1 cellular context compared by ENCODE assay signal in genomic region chr12:51330186-51330585, GRCh38.
TF ChIP-seq lines count a peak whose summit lies in the region.

No MANE protein-coding gene starts in this region.

TF ChIP-seq in GM12878, 131 proteins besides CTCF, POLR2A, EP300 and RAD21:
- no peak for TF ChIP-seq NFIC (IDR thresholded peaks at IDR 0.05; ENCODE audit: low read depth, low read length)
- no peak for TF ChIP-seq IKZF1 (conservative IDR thresholded peaks at IDR 0.05)
- no peak for TF ChIP-seq TAF1 (IDR thresholded peaks at IDR 0.05; ENCODE audit: borderline replicate concordance, low read depth, low read length)
- TF ChIP-seq SIX5 (IDR thresholded peaks at IDR 0.05; ENCODE audit: low read depth, low read length, severe bottlenecking): no peak
- no peak for TF ChIP-seq IRF5 (IDR thresholded peaks at IDR 0.05; ENCODE audit: borderline replicate concordance)
- no peak for TF ChIP-seq ETV6 (conservative IDR thresholded peaks at IDR 0.05 in 1 of 2, IDR thresholded peaks at IDR 0.05 in 1 of 2; ENCODE audit: borderline replicate concordance in 1 of 2, low read depth in 1 of 2)
- no peak for TF ChIP-seq MXI1 (IDR thresholded peaks at IDR 0.05; ENCODE audit: low read depth, low read length)
- TF ChIP-seq EZH2 (IDR thresholded peaks at IDR 0.05; ENCODE audit: borderline replicate concordance, control insufficient read depth, low read depth, low read length): no peak
- TF ChIP-seq CUX1 (IDR thresholded peaks at IDR 0.05; ENCODE audit: insufficient replicate concordance, low read depth, low read length): no peak
- TF ChIP-seq BHLHE40 (IDR thresholded peaks at IDR 0.05; ENCODE audit: borderline replicate concordance in 1 of 2, low read depth in 2 of 2, low read length in 1 of 2): no peak
- TF ChIP-seq RELA (IDR thresholded peaks at IDR 0.05; ENCODE audit: borderline replicate concordance, partially characterized antibody): no peak
- TF ChIP-seq PRDM15 (CRISPR knock-in tag; IDR thresholded peaks at IDR 0.05): no peak
- TF ChIP-seq STAT1 (conservative IDR thresholded peaks at IDR 0.05): no peak
- no peak for TF ChIP-seq CREB1 (IDR thresholded peaks at IDR 0.05; ENCODE audit: low read depth)
- TF ChIP-seq WRNIP1 (IDR thresholded peaks at IDR 0.05; ENCODE audit: borderline replicate concordance, low read depth, low read length): no peak
- no peak for TF ChIP-seq CBFB (IDR thresholded peaks at IDR 0.05; ENCODE audit: low read depth)
- no peak for TF ChIP-seq EGR1 (IDR thresholded peaks at IDR 0.05; ENCODE audit: borderline replicate concordance in 1 of 2, low read depth in 2 of 2, low read length in 2 of 2)
